ENCODE assay signal across 25 cellular contexts in genomic region chr15:68672251-68672650, GRCh38.
"Had no signal": no experiment of that assay in that cellular context is flagged by ENCODE, and none has a peak within 500 bp of the region (broad histone marks: within the 10 kb centered on the region; RNA-seq: fewer than 3 reads in every experiment).

No MANE protein-coding gene starts in this region.

- H3K9me3 Mint-ChIP-seq: activated CD4-positive, alpha-beta T cell treated with anti-CD3 and anti-CD28 coated beads, Interleukin-2, amount 10 ng/mL, durations not matched to agents 7 days and 5 days; activated naive CD8-positive, alpha-beta T cell treated with anti-CD3 and anti-CD28 coated beads for 36 hours; T-helper 1 cell treated with Interleukin-12 subunit alpha and Interleukin-12 subunit beta and Interleukin-4 antibody, amounts not matched to agents 30 μg/mL and 1 μg/mL, for 36 hours; T-helper 2 cell treated with Interferon-gamma antibody and Interleukin-4, amounts not matched to agents 5 μg/mL and 100 μg/mL, for 36 hours had no signal

- H3K4me1 Mint-ChIP-seq: activated CD4-positive, alpha-beta T cell treated with anti-CD3 and anti-CD28 coated beads, Interleukin-2, amount 10 ng/mL, durations not matched to agents 7 days and 5 days had no signal

- H3K4me2 ChIP-seq: SK-N-SH had no signal

- H3K4me3 Mint-ChIP-seq: activated CD4-positive, alpha-beta T cell treated with anti-CD3 and anti-CD28 coated beads for 36 hours; activated CD4-positive, alpha-beta T cell treated with anti-CD3 and anti-CD28 coated beads, Interleukin-2, amount 10 ng/mL, durations not matched to agents 7 days and 5 days; activated CD8-positive, alpha-beta T cell treated with anti-CD3 and anti-CD28 coated beads, Interleukin-2, amount 10 ng/mL, durations not matched to agents 7 days and 5 days; activated naive CD8-positive, alpha-beta T cell treated with anti-CD3 and anti-CD28 coated beads for 36 hours; T-helper 1 cell treated with Interleukin-12 subunit alpha and Interleukin-12 subunit beta and Interleukin-4 antibody, amounts not matched to agents 30 μg/mL and 1 μg/mL, for 36 hours; T-helper 2 cell treated with Interferon-gamma antibody and Interleukin-4, amounts not matched to agents 5 μg/mL and 100 μg/mL, for 36 hours had no signal

- H3K36me3 ChIP-seq: cardiac muscle cell, Peyer's patch, SJSA1 had no signal

- H3K9me2 ChIP-seq: SK-N-SH had no signal

- H3K27ac Mint-ChIP-seq: activated CD4-positive, alpha-beta T cell treated with anti-CD3 and anti-CD28 coated beads for 36 hours; activated CD4-positive, alpha-beta T cell treated with anti-CD3 and anti-CD28 coated beads, Interleukin-2, amount 10 ng/mL, durations not matched to agents 7 days and 5 days; activated CD8-positive, alpha-beta T cell treated with anti-CD3 and anti-CD28 coated beads, Interleukin-2, amount 10 ng/mL, durations not matched to agents 7 days and 5 days; activated naive CD8-positive, alpha-beta T cell treated with anti-CD3 and anti-CD28 coated beads for 36 hours; T-helper 1 cell treated with Interleukin-12 subunit alpha and Interleukin-12 subunit beta and Interleukin-4 antibody, amounts not matched to agents 30 μg/mL and 1 μg/mL, for 36 hours; T-helper 2 cell treated with Interferon-gamma antibody and Interleukin-4, amounts not matched to agents 5 μg/mL and 100 μg/mL, for 36 hours had no signal

- H3K36me3 Mint-ChIP-seq: activated naive CD8-positive, alpha-beta T cell treated with anti-CD3 and anti-CD28 coated beads for 36 hours had no signal

- H3K4me1 ChIP-seq: SJSA1 had no signal

- H3K4me3 ChIP-seq: cardiac muscle cell, Peyer's patch, SJSA1 had no signal

- H3K27ac ChIP-seq: cardiac muscle cell, Peyer's patch, SJSA1 had no signal

- H3K9me3 ChIP-seq: Peyer's patch, SJSA1, SK-N-SH had no signal

- DNase-seq: activated CD4-positive, alpha-beta T cell treated with anti-CD3 and anti-CD28 coated beads for 36 hours; activated CD4-positive, alpha-beta T cell treated with anti-CD3 and anti-CD28 coated beads, Interleukin-2, amount 10 ng/mL, durations not matched to agents 7 days and 5 days; activated CD4-positive, alpha-beta T cell treated with anti-CD3 and anti-CD28 coated beads, Interleukin-2, amount 50 U/mL, for 48 hours; activated CD8-positive, alpha-beta memory T cell treated with anti-CD3 and anti-CD28 coated beads, Interleukin-2, amount 50 U/mL, for 4 hours; activated CD8-positive, alpha-beta T cell treated with anti-CD3 and anti-CD28 coated beads, Interleukin-2, amount 10 ng/mL, durations not matched to agents 7 days and 5 days; activated effector memory CD4-positive, alpha-beta T cell treated with anti-CD3 and anti-CD28 coated beads, Interleukin-2, amount 50 U/mL, for 16 hours; activated naive CD4-positive, alpha-beta T cell; activated naive CD4-positive, alpha-beta T cell treated with anti-CD3 and anti-CD28 coated beads, Interleukin-2, amount 50 U/mL, for 16 hours; activated naive CD8-positive, alpha-beta T cell treated with anti-CD3 and anti-CD28 coated beads for 36 hours; activated T-cell treated with anti-CD3 and anti-CD28 coated beads, Interleukin-2, amount 50 U/mL, for 48 hours; amniotic stem cell; KBM-7; MM.1S; MV-4-11; NCI-H1092; NCI-H1436 treated with DMSO at 0.1 percent for 48 hours; NCI-H2029; Peyer's patch; RPMI8226; SHP77 treated with DMSO at 0.1 percent for 48 hours; SK-N-SH had no signal
